In genomic region chr4:149790172-149790907, GRCh38 we compare ENCODE assay signal across 27 cellular contexts. TPM values are rescaled to one million over a fixed set of nuclear protein-coding genes. Genes with fewer than 3 reads are reported as not detected.
DNase-seq lines count a peak whose midpoint lies in the region; ATAC-seq, FAIRE-seq and TF ChIP-seq lines count a peak whose summit lies in the region.
"Had no signal": no experiment of that assay in that cellular context is flagged by ENCODE, and none has a peak within 500 bp of the region (broad histone marks: within the 10 kb centered on the region; RNA-seq: fewer than 3 reads in every experiment).

No MANE protein-coding gene starts in this region.

- H3K9ac ChIP-seq in astrocyte (ENCODE audit: low read length) (no peak overlapping the region), kidney (ENCODE audit: low read length in 2 of 2) (no peak overlapping the region)

- H3K4me1 ChIP-seq in astrocyte (ENCODE audit: insufficient read depth, low read length) (no peaks in the 10 kb centered on the region), foreskin keratinocyte (peaks cover 5% of the 10 kb centered on the region), kidney (ENCODE audit: control insufficient read depth in 1 of 2, insufficient read depth in 1 of 2, low read depth in 1 of 2, low read length in 2 of 2) (no peaks in the 10 kb centered on the region), GM23338 (ENCODE audit: insufficient read depth) (no peaks in the 10 kb centered on the region)
- H3K4me1 ChIP-seq: gastrocnemius medialis, Peyer's patch had no signal

- DNase-seq in AG09309 (ENCODE audit: low read depth) (peak; percentile 45), LHCN-M2 (ENCODE audit: low read depth) (peak; percentile 17), astrocyte (ENCODE audit: low read depth) (no peak), foreskin keratinocyte (peak; percentile 31 to 55), kidney (no peak), COLO668 (lab: John Stamatoyannopoulos, UW; ENCODE audit: unreplicated experiment) (no peak), SIG-M5 (lab: John Stamatoyannopoulos, UW) (no peak), GM23338 (ENCODE audit: low spot score) (no peak)
- DNase-seq: activated CD4-positive, alpha-beta memory T cell treated with anti-CD3 and anti-CD28 coated beads for 36 hours; activated gamma-delta T cell; gastrocnemius medialis; hippocampal formation; NCI-H187 treated with DMSO at 0.1 percent for 48 hours; NCI-H446; Peyer's patch; substantia nigra had no signal

- H4K20me1 ChIP-seq in astrocyte (ENCODE audit: insufficient read depth, low read length) (no peaks in the 10 kb centered on the region), GM23338 (replicated peaks; ENCODE audit: insufficient read depth) (no peaks in the 10 kb centered on the region)

- H3K4me1 Mint-ChIP-seq in astrocyte (ENCODE audit: low read depth, unreplicated experiment): peaks cover 26% of the 10 kb centered on the region
- peaks cover 4% of the 10 kb centered on the region; the same call in 2 of the 3 replicates for H3K4me1 Mint-ChIP-seq in GM23338
- H3K4me1 Mint-ChIP-seq: CD14-positive monocyte had no signal

- intact Hi-C loops in kidney (cut with DNase I): no loop called here

- H3K27ac Mint-ChIP-seq in astrocyte (ENCODE audit: unreplicated experiment): no peak overlapping the region
- no peak overlapping the region for H3K27ac Mint-ChIP-seq in GM23338
- H3K27ac Mint-ChIP-seq: activated CD4-positive, alpha-beta memory T cell treated with anti-CD3 and anti-CD28 coated beads for 36 hours; CD14-positive monocyte; dendritic cell treated with granulocyte-macrophage colony-stimulating factor and Interleukin-4, amounts not matched to agents 40 ng/mL and 50 ng/mL, for 4 days; progenitor cell of endocrine pancreas; T-helper 2 cell treated with Interferon-gamma antibody and Interleukin-4, amounts not matched to agents 5 μg/mL and 100 μg/mL, for 36 hours; WTC11 had no signal

- H3K36me3 Mint-ChIP-seq in astrocyte (ENCODE audit: low read depth, unreplicated experiment): no peaks in the 10 kb centered on the region
- H3K36me3 Mint-ChIP-seq in GM23338 (ENCODE audit: low read depth): no peaks in the 10 kb centered on the region
- H3K36me3 Mint-ChIP-seq: activated CD4-positive, alpha-beta memory T cell treated with anti-CD3 and anti-CD28 coated beads for 36 hours; CD14-positive monocyte; WTC11 had no signal

- H3K4me3 ChIP-seq in AG09309 (ENCODE audit: control insufficient read depth, low read depth, low read length) (no peak overlapping the region), astrocyte (ENCODE audit: insufficient read depth, low read depth, low read length) (no peak overlapping the region), kidney (ENCODE audit: low read length in 2 of 2) (no peak overlapping the region), GM23338 (no peak overlapping the region)
- H3K4me3 ChIP-seq: gastrocnemius medialis, Peyer's patch had no signal

- no peaks in the 10 kb centered on the region for H3K9me3 ChIP-seq in astrocyte (ENCODE audit: insufficient read depth, low read depth, low read length)
- no peaks in the 10 kb centered on the region for H3K9me3 ChIP-seq in kidney (ENCODE audit: control insufficient read depth in 1 of 2, low read length in 2 of 2)
- H3K9me3 ChIP-seq: gastrocnemius medialis, Peyer's patch had no signal

- H3K27me3 Mint-ChIP-seq in astrocyte (ENCODE audit: low read depth, unreplicated experiment) (no peaks in the 10 kb centered on the region), GM23338 (ENCODE audit: insufficient read depth, low read depth, poor library complexity) (no peaks in the 10 kb centered on the region)
- H3K27me3 Mint-ChIP-seq: activated CD4-positive, alpha-beta memory T cell treated with anti-CD3 and anti-CD28 coated beads for 36 hours; dendritic cell treated with granulocyte-macrophage colony-stimulating factor and Interleukin-4, amounts not matched to agents 40 ng/mL and 50 ng/mL, for 4 days; progenitor cell of endocrine pancreas had no signal

- H3K27ac ChIP-seq in astrocyte (ENCODE audit: low read depth, low read length) (no peak overlapping the region), foreskin keratinocyte (no peak overlapping the region), kidney (ENCODE audit: low read depth in 2 of 2, low read length in 2 of 2) (no peak overlapping the region), GM23338 (ENCODE audit: low read depth) (no peak overlapping the region)
- H3K27ac ChIP-seq: gastrocnemius medialis, Peyer's patch had no signal

- H3K9me2 ChIP-seq in GM23338 (ENCODE audit: insufficient read depth): no peaks in the 10 kb centered on the region

- no peak overlapping the region for H3K4me3 Mint-ChIP-seq in astrocyte (ENCODE audit: unreplicated experiment)
- H3K4me3 Mint-ChIP-seq in GM23338: no peak overlapping the region
- H3K4me3 Mint-ChIP-seq: activated CD4-positive, alpha-beta memory T cell treated with anti-CD3 and anti-CD28 coated beads for 36 hours; CD14-positive monocyte; dendritic cell treated with granulocyte-macrophage colony-stimulating factor and Interleukin-4, amounts not matched to agents 40 ng/mL and 50 ng/mL, for 4 days; T-helper 2 cell treated with Interferon-gamma antibody and Interleukin-4, amounts not matched to agents 5 μg/mL and 100 μg/mL, for 36 hours; WTC11 had no signal

- no peak for TF ChIP-seq CTCF in AG09309 (IDR thresholded peaks at IDR 0.05; ENCODE audit: control insufficient read depth, insufficient read depth, low read depth, low read length, missing control alignments)
- no peak for TF ChIP-seq CTCF in astrocyte (IDR thresholded peaks at IDR 0.05; ENCODE audit: insufficient read depth, low read depth, low read length)
- no peak for TF ChIP-seq CTCF in foreskin keratinocyte (conservative IDR thresholded peaks at IDR 0.05)
- no peak for TF ChIP-seq CTCF in kidney (IDR thresholded peaks at IDR 0.05; ENCODE audit: borderline replicate concordance, extremely low read depth, insufficient read depth)
- TF ChIP-seq CTCF in GM23338 (conservative IDR thresholded peaks at IDR 0.05; ENCODE audit: low read depth in 2 of 2): no peak

- H3K79me2 ChIP-seq in astrocyte (ENCODE audit: insufficient read depth, low read length): no peaks in the 10 kb centered on the region
- no peaks in the 10 kb centered on the region for H3K79me2 ChIP-seq in GM23338 (replicated peaks; ENCODE audit: insufficient read depth)

- peak; percentile 9 for FAIRE-seq in astrocyte (lab: Jason Lieb, UNC)
- FAIRE-seq in kidney (lab: Jason Lieb, UNC): no peak
- FAIRE-seq: G401.6, H54 had no signal

- H3F3A ChIP-seq in GM23338 (replicated peaks; ENCODE audit: low read depth): no peaks in the 10 kb centered on the region

- no peak overlapping the region for H3K4me2 ChIP-seq in astrocyte (ENCODE audit: low read length)
- no peak overlapping the region for H3K4me2 ChIP-seq in GM23338

- H3K36me3 ChIP-seq in astrocyte (ENCODE audit: insufficient read depth, low read length) (no peaks in the 10 kb centered on the region), kidney (ENCODE audit: control insufficient read depth in 1 of 2, insufficient read depth in 2 of 2, low read length in 2 of 2) (no peaks in the 10 kb centered on the region), GM23338 (ENCODE audit: insufficient read depth) (no peaks in the 10 kb centered on the region)
- H3K36me3 ChIP-seq: gastrocnemius medialis, Peyer's patch had no signal

- H2AFZ ChIP-seq in astrocyte (ENCODE audit: low read depth, low read length) (no peak overlapping the region), GM23338 (no peak overlapping the region)

- no peaks in the 10 kb centered on the region for H3K9me3 Mint-ChIP-seq in astrocyte (ENCODE audit: unreplicated experiment)
- no peaks in the 10 kb centered on the region for H3K9me3 Mint-ChIP-seq in GM23338
- H3K9me3 Mint-ChIP-seq: activated CD4-positive, alpha-beta memory T cell treated with anti-CD3 and anti-CD28 coated beads for 36 hours; dendritic cell treated with granulocyte-macrophage colony-stimulating factor and Interleukin-4, amounts not matched to agents 40 ng/mL and 50 ng/mL, for 4 days; T-helper 2 cell treated with Interferon-gamma antibody and Interleukin-4, amounts not matched to agents 5 μg/mL and 100 μg/mL, for 36 hours had no signal

- H3K27me3 ChIP-seq in astrocyte (ENCODE audit: insufficient read depth, low read length) (no peaks in the 10 kb centered on the region), foreskin keratinocyte (no peaks in the 10 kb centered on the region), GM23338 (ENCODE audit: insufficient read depth) (no peaks in the 10 kb centered on the region)
- H3K27me3 ChIP-seq: gastrocnemius medialis, Peyer's patch had no signal

- ATAC-seq in foreskin keratinocyte: no peak
- ATAC-seq in GM23338: no peak
- ATAC-seq: gastrocnemius medialis, WTC11 had no signal

TF ChIP-seq in GM23338, 12 proteins besides CTCF, POLR2A, EP300 and RAD21 (continues in another document):
- no peak for TF ChIP-seq REST (IDR thresholded peaks at IDR 0.05; ENCODE audit: unreplicated experiment)

RNA-seq across cellular contexts. Expression of gene IQCM, which starts 25.3 kb away (rescaled TPM):
- total RNA-seq in LHCN-M2 (2014; rRNA removed) (0.17 TPM in 1 of 2 replicates, not detected in the other), astrocyte (0.11 and 0.14 TPM in 2 replicates), foreskin keratinocyte (not detected in 2 replicates), kidney (not detected)
- not detected for polyA plus RNA-seq in LHCN-M2 (2012)
- polyA plus RNA-seq in foreskin keratinocyte (not detected in 2 replicates), kidney (ENCODE audit: insufficient read depth, low read depth, low replicate concordance) (not detected), GM23338 (2016; fragmentation: Nextera tagmentation; extraction: Ambion mirVana) (0.24 TPM in 1 of 2 replicates, not detected in the other)
- total RNA-seq in GM23338 (2014; rRNA removed; shearing (Covaris generic)): not detected in 2 replicates
- total RNA-seq: activated CD4-positive, alpha-beta memory T cell treated with anti-CD3 and anti-CD28 coated beads for 36 hours; lung microvascular endothelial cell; Peyer's patch; progenitor cell of endocrine pancreas; skeletal muscle tissue; urinary bladder had no signal
- polyA plus RNA-seq: adipose tissue, CD14-positive monocyte, urinary bladder had no signal

Comparison
In these comparisons a context has a peak if more than half of its experiments do, and no peak if none do; other contexts are left out.
1. DNase-seq: peak in AG09309 (single experiment), LHCN-M2 (single experiment) and foreskin keratinocyte (2 of 2); none in astrocyte (single experiment), kidney (single experiment), COLO668 (single experiment), SIG-M5 (single experiment) and GM23338 (single experiment).